2 cellular contexts compared by ENCODE assay signal in the genomic region with DNA sequence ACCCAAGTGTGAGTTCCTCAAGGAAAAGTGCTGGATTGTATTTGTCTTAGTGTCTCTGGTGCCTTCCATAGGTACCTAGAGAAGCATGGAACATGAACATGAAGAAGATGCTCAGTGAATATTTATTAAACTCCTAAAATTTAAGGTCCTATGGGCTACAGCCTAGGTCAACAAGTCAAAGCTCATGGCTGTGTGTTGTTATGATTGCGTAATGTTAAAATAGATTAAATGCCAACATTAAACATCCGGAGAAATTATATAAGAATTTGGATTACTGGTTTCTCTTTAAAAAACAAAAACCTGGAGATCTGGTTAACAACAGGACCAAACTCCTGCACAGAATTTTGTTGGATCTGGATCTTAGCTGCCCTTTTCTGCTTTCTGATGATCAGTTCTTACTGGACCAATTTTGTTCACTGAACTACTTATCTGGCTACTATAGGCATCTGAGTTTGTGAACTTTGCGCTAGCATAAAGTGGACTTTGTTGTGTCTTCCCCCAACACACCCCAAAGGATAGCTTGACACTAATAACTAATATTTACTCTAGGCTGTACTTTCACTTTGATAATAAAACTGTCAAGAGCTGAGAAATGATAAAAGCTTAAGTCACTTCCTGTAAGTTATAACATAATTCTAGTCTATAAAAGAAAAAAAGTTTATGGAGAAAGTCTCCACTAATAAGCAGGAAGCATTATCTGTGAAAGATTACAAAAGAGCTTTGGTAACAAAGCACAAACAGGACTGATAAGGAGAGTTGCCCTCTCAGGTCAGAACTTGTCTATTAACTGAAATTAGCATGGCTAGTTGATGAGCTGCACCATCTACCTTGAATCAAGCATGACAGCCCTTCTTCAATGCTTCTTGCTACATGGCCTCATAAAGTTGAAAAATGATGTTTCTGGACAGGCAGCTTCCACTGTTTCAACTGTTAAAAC.
TF ChIP-seq lines count a peak whose summit lies in the region.

No MANE protein-coding gene starts in this region.

TF ChIP-seq in SK-N-SH, 30 proteins besides CTCF, POLR2A, EP300 and RAD21 (continued from another document):
- TF ChIP-seq REST (IDR thresholded peaks at IDR 0.05; ENCODE audit: low read depth, low read length) (no peak), EZH2phosphoT487 (IDR thresholded peaks at IDR 0.05; ENCODE audit: borderline replicate concordance, low read depth) (no peak), JUND (IDR thresholded peaks at IDR 0.05) (no peak), MEF2A (IDR thresholded peaks at IDR 0.05; ENCODE audit: borderline replicate concordance, low read depth) (no peak), NFIC (IDR thresholded peaks at IDR 0.05; ENCODE audit: borderline replicate concordance) (no peak), ELF1 (IDR thresholded peaks at IDR 0.05) (no peak), RFX5 (IDR thresholded peaks at IDR 0.05; ENCODE audit: low read length) (no peak), MXI1 (IDR thresholded peaks at IDR 0.05; ENCODE audit: low read depth, low read length) (no peak), TAF1 (IDR thresholded peaks at IDR 0.05; ENCODE audit: borderline replicate concordance, low read depth, low read length) (no peak), FOXM1 (IDR thresholded peaks at IDR 0.05; ENCODE audit: low read depth) (no peak), YY1 (IDR thresholded peaks at IDR 0.05; ENCODE audit: low read depth) (no peak)
- TF ChIP-seq, protein P1, sequence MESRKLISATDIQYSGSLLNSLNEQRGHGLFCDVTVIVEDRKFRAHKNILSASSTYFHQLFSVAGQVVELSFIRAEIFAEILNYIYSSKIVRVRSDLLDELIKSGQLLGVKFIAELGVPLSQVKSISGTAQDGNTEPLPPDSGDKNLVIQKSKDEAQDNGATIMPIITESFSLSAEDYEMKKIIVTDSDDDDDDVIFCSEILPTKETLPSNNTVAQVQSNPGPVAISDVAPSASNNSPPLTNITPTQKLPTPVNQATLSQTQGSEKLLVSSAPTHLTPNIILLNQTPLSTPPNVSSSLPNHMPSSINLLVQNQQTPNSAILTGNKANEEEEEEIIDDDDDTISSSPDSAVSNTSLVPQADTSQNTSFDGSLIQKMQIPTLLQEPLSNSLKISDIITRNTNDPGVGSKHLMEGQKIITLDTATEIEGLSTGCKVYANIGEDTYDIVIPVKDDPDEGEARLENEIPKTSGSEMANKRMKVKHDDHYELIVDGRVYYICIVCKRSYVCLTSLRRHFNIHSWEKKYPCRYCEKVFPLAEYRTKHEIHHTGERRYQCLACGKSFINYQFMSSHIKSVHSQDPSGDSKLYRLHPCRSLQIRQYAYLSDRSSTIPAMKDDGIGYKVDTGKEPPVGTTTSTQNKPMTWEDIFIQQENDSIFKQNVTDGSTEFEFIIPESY (IDR thresholded peaks at IDR 0.05; ENCODE audit: borderline replicate concordance, low read depth), result no peak
TF ChIP-seq in SK-N-SH: peak in this region for 0.

TF ChIP-seq in SK-N-SH treated with all-trans-retinoic acid at 6 μM for 48 hours, 23 proteins besides CTCF, POLR2A, EP300 and RAD21:
- TF ChIP-seq PATZ1 (CRISPR knock-in tag; IDR thresholded peaks at IDR 0.05; ENCODE audit: borderline replicate concordance) (no peak), TOX (CRISPR knock-in tag; IDR thresholded peaks at IDR 0.05; ENCODE audit: borderline replicate concordance) (no peak), ISL1 (CRISPR knock-in tag; IDR thresholded peaks at IDR 0.05) (no peak), ZNF8 (CRISPR knock-in tag; IDR thresholded peaks at IDR 0.05) (no peak), OSR1 (CRISPR knock-in tag; IDR thresholded peaks at IDR 0.05) (no peak), ZFP30 (CRISPR knock-in tag; IDR thresholded peaks at IDR 0.05) (no peak), PPARA (CRISPR knock-in tag; IDR thresholded peaks at IDR 0.05; ENCODE audit: borderline replicate concordance) (no peak), ZC3H10 (CRISPR knock-in tag; IDR thresholded peaks at IDR 0.05) (no peak)
